In the genomic region with DNA sequence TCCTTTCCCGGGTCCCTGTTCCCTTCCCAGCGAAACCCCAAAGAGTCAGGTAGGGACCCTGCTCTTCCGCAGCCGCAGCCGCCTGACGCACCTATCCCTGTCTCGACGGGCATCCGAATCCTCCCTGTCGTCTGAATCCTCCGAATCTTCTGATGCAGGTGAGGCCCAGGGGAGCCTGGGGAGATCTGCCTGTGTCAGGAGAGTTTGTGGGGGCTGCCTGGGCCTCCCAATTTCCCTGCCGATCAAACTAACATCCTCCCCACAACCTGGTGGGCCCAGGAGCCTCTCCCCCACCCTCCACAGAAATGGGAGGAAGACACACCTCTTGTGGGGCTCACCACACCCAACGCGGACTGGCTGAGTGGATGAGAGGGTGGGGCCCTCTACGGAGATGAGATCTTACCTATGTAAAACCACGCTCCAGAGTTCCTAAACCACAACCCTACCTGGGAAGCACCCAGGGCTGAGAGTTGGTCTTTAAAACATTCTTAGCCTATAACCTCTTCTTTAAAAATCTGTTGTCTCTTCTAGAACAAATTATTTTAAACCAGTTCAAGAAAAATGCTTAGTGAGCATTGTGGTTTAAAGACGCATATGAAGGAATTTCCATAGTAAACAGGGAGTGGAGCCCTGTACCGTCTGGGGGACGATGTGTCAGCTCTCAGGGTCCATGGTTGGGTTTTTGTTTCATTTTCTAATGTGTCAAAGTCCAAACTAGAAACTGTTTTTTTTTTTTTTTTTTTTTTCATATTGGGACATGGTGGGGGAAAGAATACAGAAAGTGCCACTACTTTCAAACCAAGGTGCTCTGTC, we compare ENCODE assay signal across 8 cellular contexts. TPM values are rescaled to one million over a fixed set of nuclear protein-coding genes. Genes with fewer than 3 reads are reported as not detected.
A peak's percentile ranks its signal among the peaks of the same experiment; 100 is the strongest.
DNase-seq lines count a peak whose midpoint lies in the region; ATAC-seq and TF ChIP-seq lines count a peak whose summit lies in the region.

No MANE protein-coding gene starts in this region.

- peaks cover 76% of the 10 kb centered on the region for H3K4me1 ChIP-seq in mononuclear cell (ENCODE audit: insufficient read depth, low read length)

- peak overlapping the region; percentile 58 for H3K4me3 ChIP-seq in astrocyte of the cerebellum (ENCODE audit: low read depth, low read length)
- H3K4me3 ChIP-seq in mononuclear cell (ENCODE audit: low read length), result peak overlapping the region; percentile 51

- H3K9me3 ChIP-seq in mononuclear cell (ENCODE audit: low read depth, low read length), result no peaks in the 10 kb centered on the region

- in situ Hi-C loops in astrocyte of the cerebellum (cut with HindIII; ENCODE audit: low sequenced_read_pairs), result no loop called here

- no peak for ATAC-seq in GM21360 (IDR thresholded peaks at IDR 0.05; ENCODE audit: unreplicated experiment)
- ATAC-seq in GM21515 (IDR thresholded peaks at IDR 0.05; ENCODE audit: unreplicated experiment), result no peak

- DNase-seq in ELR (ENCODE audit: low read depth) (peak; percentile 72), NCI-H128 (lab: John Stamatoyannopoulos, UW; ENCODE audit: unreplicated experiment) (peak; percentile 39), astrocyte of the cerebellum (ENCODE audit: low read depth) (no peak), HPDE6-E6E7 (ENCODE audit: extremely low spot score) (no peak), islet precursor cell (no peak)

- no peaks in the 10 kb centered on the region for H3K27me3 ChIP-seq in mononuclear cell (ENCODE audit: insufficient read depth, low read length)

- TF ChIP-seq CTCF in astrocyte of the cerebellum (IDR thresholded peaks at IDR 0.05; ENCODE audit: low read depth, low read length, missing control alignments), result no peak

RNA-seq across cellular contexts. Expression of gene CDC25B, which starts 1.7 kb away (rescaled TPM):
- 25.2 TPM for total RNA-seq in mononuclear cell

RNA-seq across cellular contexts. Expression of gene CENPB, which starts 11.3 kb away (rescaled TPM):
- total RNA-seq in mononuclear cell, result 45.5 TPM

RNA-seq across cellular contexts. Expression of gene SPEF1, which starts 16.6 kb away (rescaled TPM):
- not detected for total RNA-seq in mononuclear cell

RNA-seq across cellular contexts. Expression of gene AP5S1, which starts 22.5 kb away (rescaled TPM):
- total RNA-seq in mononuclear cell, result 3.9 TPM

RNA-seq across cellular contexts. Expression of gene ADISSP, which starts 30.2 kb away (rescaled TPM):
- total RNA-seq in mononuclear cell, result 15.5 TPM

Comparison
In these comparisons a context has a peak if more than half of its experiments do, and no peak if none do; other contexts are left out.
1. DNase-seq: peak in ELR (single experiment) and NCI-H128 (single experiment); none in astrocyte of the cerebellum (single experiment), HPDE6-E6E7 (single experiment) and islet precursor cell (single experiment).